In the genomic region with DNA sequence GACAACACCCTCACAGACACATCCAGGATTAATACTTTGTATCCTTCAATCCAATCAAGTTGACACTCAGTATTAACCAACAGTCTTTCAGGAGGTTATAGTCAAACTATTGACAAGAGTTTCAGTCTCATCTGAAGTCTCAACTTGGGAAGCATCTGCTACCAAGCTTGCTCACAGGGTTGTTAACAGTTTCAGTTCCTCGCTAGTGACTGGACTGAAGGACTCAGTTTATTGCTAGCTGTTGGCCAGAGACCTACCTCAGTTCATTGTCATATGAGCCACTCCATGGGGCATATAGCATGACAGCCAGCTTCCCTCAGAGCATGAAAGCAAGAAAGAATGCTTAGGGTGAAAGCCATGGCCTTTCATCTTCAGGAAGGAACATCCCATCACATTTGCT, we compare ENCODE assay signal across 15 cellular contexts.
"Had no signal": no experiment of that assay in that cellular context is flagged by ENCODE, and none has a peak within 500 bp of the region (broad histone marks: within the 10 kb centered on the region; RNA-seq: fewer than 3 reads in every experiment).

No MANE protein-coding gene starts in this region.

- H3K27me3 ChIP-seq: brain microvascular endothelial cell, right atrium auricular region had no signal

- H3K27ac ChIP-seq: brain microvascular endothelial cell, left ventricle myocardium inferior, right atrium auricular region had no signal

- H3K4me3 ChIP-seq: left ventricle myocardium inferior, right atrium auricular region, smooth muscle cell had no signal

- H3K4me1 ChIP-seq: left ventricle myocardium inferior, right atrium auricular region had no signal

- H3K36me3 ChIP-seq: brain microvascular endothelial cell, left ventricle myocardium inferior, right atrium auricular region had no signal

- ATAC-seq: natural killer cell treated with Interleukin-12 subunit alpha and Interleukin-12 subunit beta and Interleukin-15 and Interleukin-18, amount 100 ng/mL, for 72 hours had no signal

- H3K9me3 ChIP-seq: left ventricle myocardium inferior, right atrium auricular region had no signal

- DNase-seq: activated CD4-positive, alpha-beta memory T cell treated with anti-CD3 and anti-CD28 coated beads, Interleukin-2, amount 10 ng/mL, durations not matched to agents 7 days and 5 days; activated CD4-positive, alpha-beta T cell treated with anti-CD3 and anti-CD28 coated beads for 1 hour; activated gamma-delta T cell treated with Interleukin-2 at 50 U/mL for 16 hours; activated naive CD8-positive, alpha-beta T cell treated with anti-CD3 and anti-CD28 coated beads for 36 hours; activated T-cell treated with anti-CD3 and anti-CD28 coated beads, Interleukin-2, amount 50 U/mL, for 48 hours; brain microvascular endothelial cell; cerebellar nuclear complex; dermis blood vessel endothelial cell; erythroblast; left ventricle myocardium inferior; nucleus accumbens; stimulated activated naive CD4-positive, alpha-beta T cell had no signal
